ENCODE assay signal across 21 cellular contexts in the genomic region with DNA sequence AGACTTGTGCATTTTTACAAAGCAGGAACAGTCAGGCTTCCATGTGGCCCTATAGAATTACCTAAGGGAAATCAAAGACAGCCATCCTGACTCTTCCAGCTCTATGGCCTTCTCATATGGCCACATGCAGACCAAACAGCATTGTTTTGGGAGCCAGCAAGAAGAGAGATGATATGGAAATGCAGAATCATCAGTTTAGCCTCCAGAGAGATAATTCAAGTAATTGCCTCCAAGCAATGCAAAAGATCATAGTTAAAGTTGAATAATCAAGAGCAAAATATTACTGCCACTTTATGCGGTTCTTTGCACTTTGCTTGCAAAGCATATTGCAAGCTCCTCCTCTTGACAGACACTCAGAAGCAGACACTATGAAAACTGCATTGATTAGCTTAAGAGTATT.
DNase-seq lines count a peak whose midpoint lies in the region; ATAC-seq and TF ChIP-seq lines count a peak whose summit lies in the region.
"Had no signal": no experiment of that assay in that cellular context is flagged by ENCODE, and none has a peak within 500 bp of the region (broad histone marks: within the 10 kb centered on the region; RNA-seq: fewer than 3 reads in every experiment).

No MANE protein-coding gene starts in this region.

- H4K8ac ChIP-seq in mesenchymal stem cell (ENCODE audit: low read length) = no peak overlapping the region

- no peaks in the 10 kb centered on the region for H3K9me3 Mint-ChIP-seq in activated B cell treated with CpG ODN at 0.5 μM for 24 hours

- H4K91ac ChIP-seq in mesenchymal stem cell (ENCODE audit: low read length) = no peak overlapping the region

- CTCF ChIA-PET in activated B cell treated with CpG ODN at 0.5 μM for 24 hours (lab: Charles Lee) = no interaction called here

- H3K27ac Mint-ChIP-seq in activated B cell treated with CpG ODN at 0.5 μM for 24 hours = peak overlapping the region; percentile 41
- H3K27ac Mint-ChIP-seq: CD4-positive, alpha-beta memory T cell had no signal

- H3K23ac ChIP-seq in mesenchymal stem cell (ENCODE audit: low read length in 2 of 2) = no peak overlapping the region

- TF ChIP-seq CTCF in OCI-LY3 (IDR thresholded peaks at IDR 0.05; ENCODE audit: low read depth, low read length) (no peak), activated B cell treated with CpG ODN at 0.5 μM for 24 hours (IDR thresholded peaks at IDR 0.05) (no peak), tibial nerve (IDR thresholded peaks at IDR 0.05) (no peak)

- H3K4me3 ChIP-seq in OCI-LY3 (ENCODE audit: low read length) (no peak overlapping the region), mesenchymal stem cell (ENCODE audit: insufficient read depth in 1 of 2, low read depth in 1 of 2, low read length in 2 of 2) (no peak overlapping the region), tibial nerve (no peak overlapping the region)
- H3K4me3 ChIP-seq: BLaER1 had no signal

- no peak overlapping the region for H3K4me3 Mint-ChIP-seq in activated B cell treated with CpG ODN at 0.5 μM for 24 hours
- H3K4me3 Mint-ChIP-seq: CD4-positive, alpha-beta memory T cell; IgD-negative memory B cell had no signal

- DNase-seq in activated B cell treated with CpG ODN at 0.5 μM for 24 hours = no peak
- no peak for DNase-seq in mesenchymal stem cell
- no peak for DNase-seq in tibial nerve (ENCODE audit: low spot score in 2 of 2)
- DNase-seq in activated CD4-positive, alpha-beta T cell treated with anti-CD3 and anti-CD28 coated beads for 48 hours = no peak
- no peak for DNase-seq in stimulated activated CD4-positive, alpha-beta T cell treated with anti-CD3 and anti-CD28 coated beads, Interleukin-2, amount 100 ng/mL, for 24 hours
- DNase-seq: Caco-2; CD4-positive, alpha-beta memory T cell; GOT3; HCEC 1CT; Kasumi-1; NCI-H1694; NCI-H2081 treated with DMSO at 0.1 percent for 48 hours; NCI-H2171 treated with DMSO at 0.1 percent for 48 hours; NCI-H526 treated with DMSO at 0.1 percent for 48 hours; PC-3; Right ventricle myocardium superior had no signal

- H3K27me3 ChIP-seq in OCI-LY3 (ENCODE audit: low read depth, low read length) = no peaks in the 10 kb centered on the region
- no peaks in the 10 kb centered on the region for H3K27me3 ChIP-seq in mesenchymal stem cell (ENCODE audit: control insufficient read depth in 1 of 2, insufficient read depth in 1 of 2, low read length in 2 of 2)
- H3K27me3 ChIP-seq in tibial nerve = no peaks in the 10 kb centered on the region
- H3K27me3 ChIP-seq: BLaER1 had no signal

- H3K14ac ChIP-seq in mesenchymal stem cell (ENCODE audit: low read length in 2 of 2) = no peak overlapping the region

- no peak overlapping the region for H3K4ac ChIP-seq in mesenchymal stem cell (ENCODE audit: low read depth in 1 of 2, low read length in 2 of 2)

- WGBS in mesenchymal stem cell = 100% methylated on average over 1 of the region's 1 CpG
- WGBS in tibial nerve, 2 donors = 77 to 94% methylated on average over 1 of the region's 1 CpG

- no peaks in the 10 kb centered on the region for H3K27me3 Mint-ChIP-seq in activated B cell treated with CpG ODN at 0.5 μM for 24 hours
- H3K27me3 Mint-ChIP-seq: CD4-positive, alpha-beta memory T cell; IgD-negative memory B cell had no signal

- H3K36me3 ChIP-seq in OCI-LY3 (replicated peaks; ENCODE audit: low read depth, low read length) = peaks cover 13% of the 10 kb centered on the region
- peaks cover 0 to 4% of the 10 kb centered on the region in 2 experiments for H3K36me3 ChIP-seq in mesenchymal stem cell (ENCODE audit: control insufficient read depth in 1 of 2, insufficient read depth in 2 of 2, low read depth in 1 of 2, low read length in 2 of 2)
- H3K36me3 ChIP-seq in tibial nerve = no peaks in the 10 kb centered on the region
- H3K36me3 ChIP-seq: BLaER1 had no signal

- no peak overlapping the region for H2BK12ac ChIP-seq in mesenchymal stem cell (ENCODE audit: low read length in 2 of 2)

- H3K79me2 ChIP-seq in OCI-LY3 (ENCODE audit: low read length) = peaks cover 47% of the 10 kb centered on the region

- H3K18ac ChIP-seq in mesenchymal stem cell (ENCODE audit: low read depth in 1 of 2, low read length in 2 of 2) = no peak overlapping the region

- H2BK120ac ChIP-seq in mesenchymal stem cell (ENCODE audit: low read depth, low read length) = no peak overlapping the region

- peaks cover 27% of the 10 kb centered on the region for H3K36me3 Mint-ChIP-seq in activated B cell treated with CpG ODN at 0.5 μM for 24 hours (ENCODE audit: low read depth)
- H3K36me3 Mint-ChIP-seq: CD4-positive, alpha-beta memory T cell had no signal

- no peak overlapping the region for H2BK15ac ChIP-seq in mesenchymal stem cell (ENCODE audit: low read depth, poor library complexity, severe bottlenecking)

- H3K9me3 ChIP-seq in OCI-LY3 (ENCODE audit: insufficient read depth, low read length) = no peaks in the 10 kb centered on the region
- no peaks in the 10 kb centered on the region for H3K9me3 ChIP-seq in mesenchymal stem cell (ENCODE audit: control insufficient read depth, low read length)
- no peaks in the 10 kb centered on the region for H3K9me3 ChIP-seq in tibial nerve
- H3K9me3 ChIP-seq: BLaER1, Caco-2 had no signal

- H2AK5ac ChIP-seq in mesenchymal stem cell (ENCODE audit: low read length, severe bottlenecking) = no peak overlapping the region

- H3K9ac ChIP-seq in OCI-LY3 (ENCODE audit: low read length) = peak overlapping the region; percentile 55; the same call in 1 of the 2 replicates
- peak overlapping the region; percentile 66 for H3K9ac ChIP-seq in mesenchymal stem cell (ENCODE audit: low read length)
- H3K9ac ChIP-seq: BLaER1 had no signal

- no peak for TF ChIP-seq EP300 in tibial nerve (IDR thresholded peaks at IDR 0.05)

- POLR2A ChIA-PET in activated B cell treated with CpG ODN at 0.5 μM for 24 hours (lab: Charles Lee) = no interaction called here

- no peak for ATAC-seq in activated B cell treated with CpG ODN at 0.5 μM for 24 hours (ENCODE audit: low read depth)
- no peak for ATAC-seq in HG02678 (IDR thresholded peaks at IDR 0.05; ENCODE audit: unreplicated experiment)
- ATAC-seq: PC-3, SK-N-SH treated with all-trans-retinoic acid at 6 μM for 48 hours had no signal

- no peak overlapping the region for H2BK5ac ChIP-seq in mesenchymal stem cell (ENCODE audit: low read depth, low read length, poor library complexity, severe bottlenecking)

- H3K79me1 ChIP-seq in mesenchymal stem cell (replicated peaks; ENCODE audit: low read length, poor library complexity, severe bottlenecking) = no peaks in the 10 kb centered on the region

- H2AFZ ChIP-seq in OCI-LY3 (ENCODE audit: low read depth, low read length) (no peak overlapping the region), mesenchymal stem cell (ENCODE audit: low read depth, low read length) (no peak overlapping the region)

- peaks cover 96% of the 10 kb centered on the region for H3K4me1 ChIP-seq in OCI-LY3 (ENCODE audit: low read length)
- no peaks in the 10 kb centered on the region for H3K4me1 ChIP-seq in mesenchymal stem cell (ENCODE audit: control insufficient read depth, insufficient read depth, low read depth, low read length)
- H3K4me1 ChIP-seq in tibial nerve = peaks cover 0 to 35% (median 12%) of the 10 kb centered on the region in 4 donors
- H3K4me1 ChIP-seq: BLaER1, Caco-2 had no signal

- H4K20me1 ChIP-seq in OCI-LY3 (ENCODE audit: insufficient read depth, low read length) = no peaks in the 10 kb centered on the region
- H4K20me1 ChIP-seq: BLaER1 had no signal

- TF ChIP-seq POLR2A in tibial nerve (IDR thresholded peaks at IDR 0.05) = no peak

- H3K4me2 ChIP-seq in OCI-LY3 (ENCODE audit: low read length) = peak overlapping the region; percentile 63
- no peak overlapping the region for H3K4me2 ChIP-seq in mesenchymal stem cell (ENCODE audit: low read length, poor library complexity, severe bottlenecking)
- H3K4me2 ChIP-seq: BLaER1 had no signal

- H3K27ac ChIP-seq in OCI-LY3 (ENCODE audit: low read length) (peak overlapping the region; percentile 94), mesenchymal stem cell (ENCODE audit: low read length, poor library complexity, severe bottlenecking) (no peak overlapping the region), tibial nerve (peak overlapping the region in 3 of 4 donors; percentile 29 to 86 (median 73))
- H3K27ac ChIP-seq: BLaER1 had no signal

- intact Hi-C loops in activated B cell treated with CpG ODN at 0.5 μM for 24 hours (cut with micrococcal nuclease) = loop anchor here (1.0 kb wide), 1 partner anchor 14 kb away; no protein-coding TSS in a partner anchor

- H3K4me1 Mint-ChIP-seq in activated B cell treated with CpG ODN at 0.5 μM for 24 hours = peaks cover 54% of the 10 kb centered on the region
- H3K4me1 Mint-ChIP-seq: CD4-positive, alpha-beta memory T cell had no signal
